Comparison of ENCODE assay signal across 16 cellular contexts in genomic region chr3:187978433-187979011, GRCh38.
A peak's percentile ranks its signal among the peaks of the same experiment; 100 is the strongest.
DNase-seq lines count a peak whose midpoint lies in the region; FAIRE-seq and TF ChIP-seq lines count a peak whose summit lies in the region.
"Had no signal": no experiment of that assay in that cellular context is flagged by ENCODE, and none has a peak within 500 bp of the region (broad histone marks: within the 10 kb centered on the region; RNA-seq: fewer than 3 reads in every experiment).

No MANE protein-coding gene starts in this region.

- CTCF ChIA-PET in CD4-positive, alpha-beta memory T cell (lab: Charles Lee; ENCODE audit: partially characterized antibody): interaction anchor here (1.5 to 2.3 kb wide), 4 partner anchors 11 to 238 kb away, joined by 6 to 15 read pairs (median 7); partner anchors contain the start of gene BCL6
- CTCF ChIA-PET in OCI-LY7 (lab: Charles Lee; ENCODE audit: unreplicated experiment) (no interaction called here), HEK293T (lab: Yijun Ruan, JAX) (no interaction called here)

- no peaks in the 10 kb centered on the region for H3K9me2 ChIP-seq in OCI-LY7 (ENCODE audit: insufficient read depth, low read length)

- POLR2A ChIA-PET in CD4-positive, alpha-beta memory T cell (lab: Charles Lee; ENCODE audit: partially characterized antibody): interaction anchor here (1.0 to 1.8 kb wide), 4 partner anchors 8 to 235 kb away, joined by 3 to 8 read pairs (median 4); partner anchors contain the start of gene BCL6
- POLR2A ChIA-PET in OCI-LY7 (lab: Charles Lee): interaction anchor here (0.6 to 10.2 kb wide), 21 partner anchors 9 to 265 kb away, joined by 3 to 241 read pairs (median 8); partner anchors contain the start of gene BCL6
- POLR2A ChIA-PET in HEK293T (lab: Yijun Ruan, JAX): no interaction called here

- no peak for TF ChIP-seq CTCF in OCI-LY7 (conservative IDR thresholded peaks at IDR 0.05; ENCODE audit: low read length)
- no peak for TF ChIP-seq CTCF in fibroblast of mammary gland (conservative IDR thresholded peaks at IDR 0.05; ENCODE audit: control insufficient read depth, insufficient read depth, low read depth, low read length)

- no peaks in the 10 kb centered on the region for H4K20me1 ChIP-seq in OCI-LY7 (ENCODE audit: insufficient read depth, low read length)

- H3K4me1 Mint-ChIP-seq in CD4-positive, alpha-beta memory T cell: peaks cover 60 to 74% (median 65%) of the 10 kb centered on the region in 4 donors

- H3K4me3 Mint-ChIP-seq in CD4-positive, alpha-beta memory T cell: peak overlapping the region in 7 of 8 donors; percentile 38 to 81 (median 54)
- H3K4me3 Mint-ChIP-seq: activated T-cell treated with anti-CD3 and anti-CD28 coated beads, Interleukin-2, amount 50 U/mL, for 4 hours had no signal

- peaks cover 66% of the 10 kb centered on the region for H3K4me1 ChIP-seq in CD4-positive, alpha-beta memory T cell (ENCODE audit: insufficient read depth, low read length)
- peaks cover 100% of the 10 kb centered on the region for H3K4me1 ChIP-seq in OCI-LY7 (ENCODE audit: insufficient read depth, low read length, poor library complexity, severe bottlenecking)
- H3K4me1 ChIP-seq: Caco-2 had no signal

- peak; percentile 27 for FAIRE-seq in H54 (lab: Jason Lieb, UNC)
- FAIRE-seq: GM18507, K562 had no signal

- H3K27me3 Mint-ChIP-seq in CD4-positive, alpha-beta memory T cell: no peaks in the 10 kb centered on the region

- no peaks in the 10 kb centered on the region for H3K36me3 ChIP-seq in CD4-positive, alpha-beta memory T cell (ENCODE audit: insufficient read depth, low read length)
- H3K36me3 ChIP-seq in OCI-LY7 (ENCODE audit: insufficient read depth, low read length): peaks cover 8% of the 10 kb centered on the region

- H3K27me3 ChIP-seq in CD4-positive, alpha-beta memory T cell (ENCODE audit: insufficient read depth, low read length): no peaks in the 10 kb centered on the region

- no peak for DNase-seq in CD4-positive, alpha-beta memory T cell
- no peak for DNase-seq in H54 (ENCODE audit: insufficient read length, low spot score)
- peak; percentile 90 for DNase-seq in OCI-LY7 (ENCODE audit: low spot score)
- peak; percentile 77 for DNase-seq in fibroblast of mammary gland (ENCODE audit: low read depth)
- no peak for DNase-seq in stimulated activated CD4-positive, alpha-beta T cell treated with anti-CD3 and anti-CD28 coated beads, Interleukin-15, amount 100 ng/mL, for 24 hours
- no peak for DNase-seq in DMS79 treated with DMSO at 0.1 percent for 48 hours (lab: John Stamatoyannopoulos, UW)
- DNase-seq in HEK293T (ENCODE audit: extremely low spot score): no peak
- no peak for DNase-seq in substantia nigra (lab: John Stamatoyannopoulos, UW)
- DNase-seq: activated T-cell treated with anti-CD3 and anti-CD28 coated beads, Interleukin-2, amount 50 U/mL, for 4 hours; anterior cingulate cortex; Caco-2; NCI-H1930; NCI-H82 had no signal

- no peaks in the 10 kb centered on the region for H3K36me3 Mint-ChIP-seq in CD4-positive, alpha-beta memory T cell

- no peak for TF ChIP-seq POLR2A in H54 (IDR thresholded peaks at IDR 0.05; ENCODE audit: low read depth, low read length)

- H3K9me3 ChIP-seq in CD4-positive, alpha-beta memory T cell (ENCODE audit: control insufficient read depth in 1 of 2, low read length in 2 of 2): no peaks in the 10 kb centered on the region
- peaks cover 14% of the 10 kb centered on the region for H3K9me3 ChIP-seq in OCI-LY7 (ENCODE audit: low read length)

- H2AFZ ChIP-seq in OCI-LY7 (ENCODE audit: low read length): no peak overlapping the region

- BruUV-seq in OCI-LY7 (replicated peaks; lab: Mats Ljungman, UMichigan): no TSS peak

- intact Hi-C loops in CD4-positive, alpha-beta memory T cell (cut with micrococcal nuclease): loop anchor here (1.0 to 10.0 kb wide), 5 partner anchors 16 to 1169 kb away; no protein-coding TSS in a partner anchor
- intact Hi-C loops in OCI-LY7 (cut with micrococcal nuclease; ENCODE audit: unreplicated experiment): loop anchor here (1.0 to 10.0 kb wide), 13 partner anchors 20 to 976 kb away; partner anchors contain the start of gene LPP

- H3K27ac ChIP-seq in CD4-positive, alpha-beta memory T cell (ENCODE audit: low read depth, low read length): peak overlapping the region; percentile 18
- H3K27ac ChIP-seq in OCI-LY7 (ENCODE audit: low read depth, low read length, poor library complexity, severe bottlenecking): peak overlapping the region; percentile 99
- no peak overlapping the region for H3K27ac ChIP-seq in substantia nigra (ENCODE audit: low read depth, low read length, poor library complexity, severe bottlenecking)

- H3K4me3 ChIP-seq in CD4-positive, alpha-beta memory T cell (ENCODE audit: low read length in 2 of 2): no peak overlapping the region
- H3K4me3 ChIP-seq in OCI-LY7 (ENCODE audit: low read depth, low read length, poor library complexity, severe bottlenecking) (peak overlapping the region; percentile 61), fibroblast of mammary gland (ENCODE audit: control insufficient read depth, low read depth, low read length) (no peak overlapping the region)
- H3K4me3 ChIP-seq: K562, lung had no signal

- H3K79me2 ChIP-seq in OCI-LY7 (ENCODE audit: insufficient read depth, low read depth, low read length): peaks cover 10% of the 10 kb centered on the region; the same call in 1 of the 2 replicates

- peaks cover 0 to 2% (median 0%) of the 10 kb centered on the region in 8 donors for H3K9me3 Mint-ChIP-seq in CD4-positive, alpha-beta memory T cell

- peak overlapping the region; percentile 81 to 96 (median 92) for H3K27ac Mint-ChIP-seq in CD4-positive, alpha-beta memory T cell

- peak overlapping the region; percentile 84 for H3K4me2 ChIP-seq in OCI-LY7 (ENCODE audit: low read length)

TF ChIP-seq in HEK293T, 16 proteins besides CTCF, POLR2A, EP300 and RAD21:
- TF ChIP-seq SP1 (IDR thresholded peaks at IDR 0.05): no peak
- no peak for TF ChIP-seq ZNF384 (IDR thresholded peaks at IDR 0.05)
- TF ChIP-seq SUZ12 (IDR thresholded peaks at IDR 0.05): no peak
- no peak for TF ChIP-seq BHLHE40 (IDR thresholded peaks at IDR 0.05; ENCODE audit: borderline replicate concordance)
- no peak for TF ChIP-seq NFRKB (IDR thresholded peaks at IDR 0.05)
- no peak for TF ChIP-seq LEF1 (IDR thresholded peaks at IDR 0.05; ENCODE audit: borderline replicate concordance)
- TF ChIP-seq FOXA1 (IDR thresholded peaks at IDR 0.05): no peak
- no peak for TF ChIP-seq ARNT (IDR thresholded peaks at IDR 0.05)
- TF ChIP-seq CTBP1 (IDR thresholded peaks at IDR 0.05; ENCODE audit: borderline replicate concordance): no peak

Comparison
In these comparisons a context has a peak if more than half of its experiments do, and no peak if none do; other contexts are left out.
1. DNase-seq: peak in OCI-LY7 (single experiment) and fibroblast of mammary gland (single experiment); none in CD4-positive, alpha-beta memory T cell (0 of 5), H54 (single experiment), stimulated activated CD4-positive, alpha-beta T cell treated with anti-CD3 and anti-CD28 coated beads, Interleukin-15, amount 100 ng/mL, for 24 hours (single experiment), DMS79 treated with DMSO at 0.1 percent for 48 hours (single experiment), HEK293T (single experiment) and substantia nigra (0 of 49).